ENCODE assay signal across 20 cellular contexts in the genomic region with DNA sequence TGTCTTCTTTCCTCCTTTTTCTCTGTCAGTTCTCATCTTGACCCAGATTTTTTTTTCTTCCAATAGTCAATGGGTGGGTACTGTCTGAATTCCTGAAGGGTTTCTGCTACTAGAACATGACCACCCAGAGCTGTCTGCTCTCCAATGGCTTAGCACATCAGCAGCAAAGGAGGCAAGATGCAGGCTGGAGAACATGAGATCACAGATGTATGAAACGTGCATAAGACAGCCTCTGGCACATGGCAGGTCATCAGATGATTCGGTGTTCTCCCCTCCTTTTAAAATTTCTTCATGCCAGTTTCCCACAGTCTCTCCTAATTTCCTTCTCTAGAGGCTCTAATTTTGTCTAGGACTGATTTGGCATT.
"Had no signal": no experiment of that assay in that cellular context is flagged by ENCODE, and none has a peak within 500 bp of the region (broad histone marks: within the 10 kb centered on the region; RNA-seq: fewer than 3 reads in every experiment).

No MANE protein-coding gene starts in this region.

- H3K27ac ChIP-seq: colonic mucosa, epithelial cell of prostate, sigmoid colon, upper lobe of right lung, VCaP had no signal

- H3K9me3 ChIP-seq: colonic mucosa, sigmoid colon, upper lobe of right lung had no signal

- H3K27me3 Mint-ChIP-seq: central memory CD8-positive, alpha-beta T cell had no signal

- DNase-seq: activated CD4-positive, alpha-beta T cell treated with anti-CD3 and anti-CD28 coated beads for 1 hour; activated CD4-positive, alpha-beta T cell treated with anti-CD3 and anti-CD28 coated beads, Interleukin-2, amount 50 U/mL, for 48 hours; activated naive CD4-positive, alpha-beta T cell treated with anti-CD3 and anti-CD28 coated beads for 36 hours; activated T-cell treated with anti-CD3 and anti-CD28 coated beads, Interleukin-2, amount 50 U/mL, for 1 hour; colonic mucosa; endodermal cell; foreskin melanocyte; hypothalamus; sigmoid colon; spleen; stimulated activated CD8-positive, alpha-beta memory T cell treated with anti-CD3 and anti-CD28 coated beads, Interleukin-4, amount 100 ng/mL, for 48 hours; stimulated activated naive CD4-positive, alpha-beta T cell; upper lobe of right lung had no signal

- H3K4me1 Mint-ChIP-seq: endodermal cell had no signal

- H3K27me3 ChIP-seq: colonic mucosa, sigmoid colon, upper lobe of right lung had no signal

- H3K4me3 ChIP-seq: colonic mucosa, sigmoid colon, spleen, upper lobe of right lung had no signal

- H3K27ac Mint-ChIP-seq: activated naive CD4-positive, alpha-beta T cell treated with anti-CD3 and anti-CD28 coated beads for 36 hours; activated T-helper 2 cell treated with anti-CD3 and anti-CD28 coated beads, Interferon-gamma antibody, Interleukin-2, Interleukin-4, amounts not matched to agents 10 μg/mL and 5 μg/mL and 100 μg/mL, durations not matched to agents 14 hours and 24 hours and 36 hours; endodermal cell; mesothelial cell of epicardium had no signal

- H3K4me3 Mint-ChIP-seq: activated naive CD4-positive, alpha-beta T cell treated with anti-CD3 and anti-CD28 coated beads for 36 hours; central memory CD8-positive, alpha-beta T cell; endodermal cell; mesothelial cell of epicardium; nephron had no signal

- H3K4me1 ChIP-seq: colonic mucosa had no signal

- H3K36me3 ChIP-seq: colonic mucosa, sigmoid colon, spleen, upper lobe of right lung had no signal

- FAIRE-seq: keratinocyte had no signal

- H3K36me3 Mint-ChIP-seq: mesothelial cell of epicardium had no signal

- H3K9me3 Mint-ChIP-seq: central memory CD8-positive, alpha-beta T cell; endodermal cell; mesothelial cell of epicardium had no signal
